Comparison of ENCODE assay signal across 10 cellular contexts in genomic region chr11:128480665-128481064, GRCh38.
A peak's percentile ranks its signal among the peaks of the same experiment; 100 is the strongest.
DNase-seq lines count a peak whose midpoint lies in the region; ATAC-seq and TF ChIP-seq lines count a peak whose summit lies in the region.
"Had no signal": no experiment of that assay in that cellular context is flagged by ENCODE, and none has a peak within 500 bp of the region (broad histone marks: within the 10 kb centered on the region; RNA-seq: fewer than 3 reads in every experiment).

No MANE protein-coding gene starts in this region.

- no peaks in the 10 kb centered on the region for H3K9me3 ChIP-seq in CD8-positive, alpha-beta memory T cell (ENCODE audit: low read length)
- H3K9me3 ChIP-seq in heart left ventricle (no peaks in the 10 kb centered on the region), skeletal muscle tissue (ENCODE audit: control insufficient read depth in 3 of 3, low read length in 3 of 3) (no peaks in the 10 kb centered on the region)

- TF ChIP-seq CTCF in activated B cell treated with CpG ODN at 0.5 μM for 24 hours (IDR thresholded peaks at IDR 0.05) (no peak), heart left ventricle (IDR thresholded peaks at IDR 0.05) (no peak)

- H3K36me3 Mint-ChIP-seq in CD8-positive, alpha-beta memory T cell: peaks cover 51 to 98% (median 64%) of the 10 kb centered on the region in 3 donors
- H3K36me3 Mint-ChIP-seq in activated B cell treated with CpG ODN at 0.5 μM for 24 hours (ENCODE audit: low read depth): peaks cover 94% of the 10 kb centered on the region

- H3K4me1 ChIP-seq in CD8-positive, alpha-beta memory T cell (ENCODE audit: insufficient read depth, low read length): peaks cover 98% of the 10 kb centered on the region
- H3K4me1 ChIP-seq in heart left ventricle: peaks cover 3 to 97% (median 84%) of the 10 kb centered on the region in 12 donors
- H3K4me1 ChIP-seq in skeletal muscle tissue (ENCODE audit: control insufficient read depth in 3 of 3, insufficient read depth in 3 of 3, low read length in 3 of 3): peaks cover 31 to 48% (median 44%) of the 10 kb centered on the region in 3 donors

- H3K4me3 ChIP-seq in CD8-positive, alpha-beta memory T cell (ENCODE audit: low read length): no peak overlapping the region
- no peak overlapping the region for H3K4me3 ChIP-seq in heart left ventricle
- H3K4me3 ChIP-seq in skeletal muscle tissue (ENCODE audit: low read length in 3 of 3): no peak overlapping the region

- H3K27me3 Mint-ChIP-seq in CD8-positive, alpha-beta memory T cell: peaks cover 0 to 2% of the 10 kb centered on the region in 2 donors
- H3K27me3 Mint-ChIP-seq in activated B cell treated with CpG ODN at 0.5 μM for 24 hours: no peaks in the 10 kb centered on the region

- no peaks in the 10 kb centered on the region for H3K9me3 Mint-ChIP-seq in CD8-positive, alpha-beta memory T cell
- no peaks in the 10 kb centered on the region for H3K9me3 Mint-ChIP-seq in activated B cell treated with CpG ODN at 0.5 μM for 24 hours

- DNase-seq in CD8-positive, alpha-beta memory T cell: no peak
- DNase-seq in activated B cell treated with CpG ODN at 0.5 μM for 24 hours: no peak
- DNase-seq in heart left ventricle: no peak
- DNase-seq in NCI-H2029 treated with DMSO at 0.1 percent for 48 hours (lab: John Stamatoyannopoulos, UW): no peak
- no peak for DNase-seq in mesenteric fat pad (ENCODE audit: low spot score)
- DNase-seq in stimulated activated CD4-positive, alpha-beta T cell treated with anti-CD3 and anti-CD28 coated beads, Interleukin-4, amount 100 ng/mL, for 24 hours: no peak
- DNase-seq in pons (ENCODE audit: low spot score): no peak
- DNase-seq: NCI-H510A; stimulated activated naive CD4-positive, alpha-beta T cell treated with Interleukin-2 at 50 U/mL for 16 hours had no signal

- H3K27ac ChIP-seq in CD8-positive, alpha-beta memory T cell (ENCODE audit: low read depth, low read length): no peak overlapping the region
- H3K27ac ChIP-seq in heart left ventricle (peak overlapping the region; percentile 20 to 81 (median 74)), skeletal muscle tissue (ENCODE audit: low read depth, low read length) (peak overlapping the region; percentile 77)

- ATAC-seq in activated B cell treated with CpG ODN at 0.5 μM for 24 hours (ENCODE audit: low read depth): no peak
- peak in 2 of 4 donors; percentile 11 to 29 for ATAC-seq in heart left ventricle

- 41 to 62% (median 49%) methylated on average over 4 of the region's 4 CpGs for WGBS in heart left ventricle, 4 donors

- peak overlapping the region; percentile 84 to 99 (median 96) for H3K27ac Mint-ChIP-seq in CD8-positive, alpha-beta memory T cell
- peak overlapping the region; percentile 89 for H3K27ac Mint-ChIP-seq in activated B cell treated with CpG ODN at 0.5 μM for 24 hours

- CTCF ChIA-PET in CD8-positive, alpha-beta memory T cell (lab: Charles Lee): interaction anchor here (0.7 to 1.5 kb wide), 5 partner anchors 12 to 270 kb away, joined by 3 to 5 read pairs (median 3); no protein-coding TSS in a partner anchor
- CTCF ChIA-PET in activated B cell treated with CpG ODN at 0.5 μM for 24 hours (lab: Charles Lee): interaction anchor here (0.6 kb wide), 1 partner anchor 9 kb away, joined by 3 read pairs; no protein-coding TSS in a partner anchor

- H3K4me3 Mint-ChIP-seq in CD8-positive, alpha-beta memory T cell: peak overlapping the region; percentile 46 to 84 (median 72)
- H3K4me3 Mint-ChIP-seq in activated B cell treated with CpG ODN at 0.5 μM for 24 hours: no peak overlapping the region

- peaks cover 98 to 100% (median 99%) of the 10 kb centered on the region in 3 donors for H3K4me1 Mint-ChIP-seq in CD8-positive, alpha-beta memory T cell
- H3K4me1 Mint-ChIP-seq in activated B cell treated with CpG ODN at 0.5 μM for 24 hours: peaks cover 99% of the 10 kb centered on the region

- H3K9ac ChIP-seq in skeletal muscle tissue (ENCODE audit: low read depth in 1 of 3, low read length in 3 of 3): peak overlapping the region in 1 of 3 donors; percentile 14

- H3K36me3 ChIP-seq in CD8-positive, alpha-beta memory T cell (ENCODE audit: insufficient read depth, low read length): peaks cover 82% of the 10 kb centered on the region
- H3K36me3 ChIP-seq in heart left ventricle (peaks cover 0 to 87% (median 73%) of the 10 kb centered on the region in 9 donors), skeletal muscle tissue (ENCODE audit: control insufficient read depth in 3 of 3, insufficient read depth in 3 of 3, low read length in 3 of 3) (peaks cover 12 to 36% (median 33%) of the 10 kb centered on the region in 3 donors)

- POLR2A ChIA-PET in CD8-positive, alpha-beta memory T cell (lab: Charles Lee): interaction anchor here (0.6 to 1.2 kb wide), 3 partner anchors 9 to 39 kb away, joined by 3 read pairs; no protein-coding TSS in a partner anchor
- POLR2A ChIA-PET in activated B cell treated with CpG ODN at 0.5 μM for 24 hours (lab: Charles Lee): interaction anchor here (0.5 to 5.5 kb wide), 5 partner anchors 17 to 150 kb away, joined by 5 to 46 read pairs (median 23); no protein-coding TSS in a partner anchor

- intact Hi-C loops in activated B cell treated with CpG ODN at 0.5 μM for 24 hours (cut with micrococcal nuclease) (no loop called here), heart left ventricle (cut with DNase I) (loop anchor here in 9 of 10 donors (5.0 to 10.0 kb wide), 6 partner anchors 37 to 154 kb away; no protein-coding TSS in a partner anchor)

- no peaks in the 10 kb centered on the region for H3K27me3 ChIP-seq in CD8-positive, alpha-beta memory T cell (ENCODE audit: insufficient read depth, low read length, poor library complexity, severe bottlenecking)
- H3K27me3 ChIP-seq in heart left ventricle (no peaks in the 10 kb centered on the region), skeletal muscle tissue (ENCODE audit: control insufficient read depth in 3 of 3, insufficient read depth in 3 of 3, low read length in 3 of 3) (no peaks in the 10 kb centered on the region)

- TF ChIP-seq POLR2A in heart left ventricle (IDR thresholded peaks at IDR 0.05): no peak
